Comparison of ENCODE assay signal across 23 cellular contexts in the genomic region with DNA sequence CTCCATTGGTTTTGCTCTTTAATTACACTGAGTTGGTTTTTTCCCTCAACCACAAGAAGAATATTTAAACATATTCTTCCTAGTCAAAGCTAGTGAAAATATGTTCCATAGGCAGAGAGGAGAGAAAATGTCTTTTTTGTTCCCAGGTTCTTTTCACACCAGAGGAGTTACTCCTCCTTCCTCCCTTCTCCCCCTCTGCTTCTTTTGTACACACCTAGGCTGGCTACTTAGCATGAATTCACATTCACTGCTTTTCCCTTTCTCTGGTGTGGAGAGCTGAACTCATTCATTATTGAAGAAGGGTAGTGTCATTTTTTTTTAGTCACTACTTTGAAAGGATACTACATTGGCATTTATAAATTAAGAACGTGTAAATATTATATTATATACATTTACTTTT.
"Had no signal": no experiment of that assay in that cellular context is flagged by ENCODE, and none has a peak within 500 bp of the region (broad histone marks: within the 10 kb centered on the region; RNA-seq: fewer than 3 reads in every experiment).

No MANE protein-coding gene starts in this region.

- H3K4me1 ChIP-seq: colonic mucosa, right atrium auricular region, thyroid gland had no signal

- H3K27me3 Mint-ChIP-seq: type B pancreatic cell had no signal

- H3K9me3 ChIP-seq: colonic mucosa, heart right ventricle, right atrium auricular region, sigmoid colon, suprapubic skin, thyroid gland had no signal

- H3K36me3 Mint-ChIP-seq: naive thymus-derived CD4-positive, alpha-beta T cell; type B pancreatic cell had no signal

- H3K9me3 Mint-ChIP-seq: naive thymus-derived CD4-positive, alpha-beta T cell; nephron progenitor cell; type B pancreatic cell had no signal

- H3K36me3 ChIP-seq: colonic mucosa, heart right ventricle, right atrium auricular region, sigmoid colon, suprapubic skin, thyroid gland had no signal

- H3K27ac ChIP-seq: colonic mucosa, heart right ventricle, right atrium auricular region, sigmoid colon, skin epidermis, suprapubic skin, thyroid gland had no signal

- ATAC-seq: heart right ventricle; left colon; left ventricle myocardium superior; naive thymus-derived CD4-positive, alpha-beta T cell had no signal

- H3K4me1 Mint-ChIP-seq: naive thymus-derived CD4-positive, alpha-beta T cell; nephron progenitor cell had no signal

- H3K27ac Mint-ChIP-seq: naive thymus-derived CD4-positive, alpha-beta T cell; nephron progenitor cell; type B pancreatic cell had no signal

- H3K4me3 Mint-ChIP-seq: naive thymus-derived CD4-positive, alpha-beta T cell; nephron progenitor cell; type B pancreatic cell had no signal

- DNase-seq: colonic mucosa; dermis blood vessel endothelial cell; foreskin melanocyte; heart right ventricle; hypothalamus; left colon; left ventricle myocardium superior; mesenchymal stem cell; naive thymus-derived CD4-positive, alpha-beta T cell; nephron progenitor cell; posterior cingulate gyrus; sigmoid colon; stimulated activated CD4-positive, alpha-beta T cell treated with anti-CD3 and anti-CD28 coated beads, Interleukin-2, amount 100 ng/mL, for 24 hours; stimulated activated CD4-positive, alpha-beta T cell treated with anti-CD3 and anti-CD28 coated beads, Interleukin-4, amount 100 ng/mL, for 4 hours; stimulated activated naive CD4-positive, alpha-beta T cell; thyroid gland had no signal

- FAIRE-seq: endothelial cell of umbilical vein, urothelium cell line had no signal

- H3K4me3 ChIP-seq: colonic mucosa, heart right ventricle, lung, right atrium auricular region, sigmoid colon, skin epidermis, suprapubic skin, thyroid gland had no signal

- H3K27me3 ChIP-seq: colonic mucosa, heart right ventricle, right atrium auricular region, sigmoid colon, suprapubic skin, thyroid gland had no signal
